Comparison of ENCODE assay signal across 12 cellular contexts in genomic region chr1:33902486-33903209, GRCh38. TPM values are rescaled to one million over a fixed set of nuclear protein-coding genes. Genes with fewer than 3 reads are reported as not detected.
DNase-seq lines count a peak whose midpoint lies in the region; ATAC-seq, FAIRE-seq and TF ChIP-seq lines count a peak whose summit lies in the region.
"Had no signal": no experiment of that assay in that cellular context is flagged by ENCODE, and none has a peak within 500 bp of the region (broad histone marks: within the 10 kb centered on the region; RNA-seq: fewer than 3 reads in every experiment).

No MANE protein-coding gene starts in this region.

- 40% methylated on average over 6 of the region's 6 CpGs for WGBS in right cardiac atrium

- no peak for FAIRE-seq in GM12892 (lab: Jason Lieb, UNC)

- H3K4me1 ChIP-seq in right cardiac atrium (ENCODE audit: control insufficient read depth, insufficient read depth, low read length), result peaks cover 11% of the 10 kb centered on the region
- H3K4me1 ChIP-seq: colonic mucosa had no signal

- H3K9me3 ChIP-seq in right cardiac atrium (ENCODE audit: control insufficient read depth, low read length), result no peaks in the 10 kb centered on the region
- H3K9me3 ChIP-seq: colonic mucosa had no signal

- no peaks in the 10 kb centered on the region for H3K27me3 ChIP-seq in right cardiac atrium (ENCODE audit: control insufficient read depth, insufficient read depth)
- H3K27me3 ChIP-seq: colonic mucosa had no signal

- DNase-seq in right cardiac atrium (no peak), LoVo (ENCODE audit: low spot score) (no peak), NCI-H69 (lab: John Stamatoyannopoulos, UW) (no peak), GM12892 (ENCODE audit: insufficient read length) (no peak), iPS-NIHi7 (ENCODE audit: extremely low spot score) (no peak)
- DNase-seq: activated CD4-positive, alpha-beta T cell treated with anti-CD3 and anti-CD28 coated beads, Interleukin-2, amount 50 U/mL, for 1 hour; colonic mucosa; NCI-H1417 treated with DMSO at 0.1 percent for 48 hours had no signal

- no peak for TF ChIP-seq POLR2A in GM12892 (IDR thresholded peaks at IDR 0.05; ENCODE audit: low read depth, low read length)

- intact Hi-C loops in right cardiac atrium (cut with DNase I), result no loop called here

- peak overlapping the region; percentile 23 for H3K27ac ChIP-seq in right cardiac atrium (ENCODE audit: low read length)
- H3K27ac ChIP-seq: colonic mucosa had no signal

- ATAC-seq in GM18861 (IDR thresholded peaks at IDR 0.05; ENCODE audit: unreplicated experiment) (peak; percentile 74), GM21619 (IDR thresholded peaks at IDR 0.05; ENCODE audit: unreplicated experiment) (peak; percentile 83), HG03469 (IDR thresholded peaks at IDR 0.05; ENCODE audit: unreplicated experiment) (peak; percentile 52), right cardiac atrium (peak in 1 of 2 donors; percentile 17)

- H3K4me3 ChIP-seq in right cardiac atrium (ENCODE audit: low read length), result no peak overlapping the region
- H3K4me3 ChIP-seq: colonic mucosa had no signal

RNA-seq across cellular contexts. Expression of gene HMGB4, which starts 38.8 kb away (rescaled TPM):
- total RNA-seq in right cardiac atrium, result not detected
- polyA plus RNA-seq in right cardiac atrium, result not detected
- polyA plus RNA-seq in GM12892 (2012; ENCODE audit: missing spikeins), result not detected
- total RNA-seq: colonic mucosa, skeletal muscle tissue had no signal
